9 cellular contexts compared by ENCODE assay signal in genomic region chr2:207869784-207870778, GRCh38.
A peak's percentile ranks its signal among the peaks of the same experiment; 100 is the strongest.
DNase-seq lines count a peak whose midpoint lies in the region; ATAC-seq and TF ChIP-seq lines count a peak whose summit lies in the region.
"Had no signal": no experiment of that assay in that cellular context is flagged by ENCODE, and none has a peak within 500 bp of the region (broad histone marks: within the 10 kb centered on the region; RNA-seq: fewer than 3 reads in every experiment).

No MANE protein-coding gene starts in this region.

- H3K4me3 ChIP-seq in NB4 (ENCODE audit: low read depth, low read length) = no peak overlapping the region

- DNase-seq in A172 (ENCODE audit: low spot score) (peak; percentile 86), NB4 (ENCODE audit: low read depth) (peak; percentile 62), fibroblast of peridontal ligament (ENCODE audit: extremely low read depth) (peak; percentile 92), G401 (ENCODE audit: low spot score) (no peak)
- DNase-seq in activated naive CD4-positive, alpha-beta T cell (lab: John Stamatoyannopoulos, UW) = no peak
- DNase-seq: activated T-cell treated with anti-CD3 and anti-CD28 coated beads, Interleukin-2, amount 50 U/mL, for 48 hours had no signal

- no peak for TF ChIP-seq POLR2A in NB4 (IDR thresholded peaks at IDR 0.05; ENCODE audit: extremely low read depth, insufficient read length)

- TF ChIP-seq CTCF in NB4 (IDR thresholded peaks at IDR 0.05; ENCODE audit: low read depth, low read length) = no peak

- in situ Hi-C loops in G401 (cut with HindIII; ENCODE audit: low sequenced_read_pairs) = no loop called here

- ATAC-seq in GM21423 (IDR thresholded peaks at IDR 0.05; ENCODE audit: unreplicated experiment) (peak; percentile 60), HG03139 (IDR thresholded peaks at IDR 0.05; ENCODE audit: unreplicated experiment) (no peak), GM19455 (IDR thresholded peaks at IDR 0.05; ENCODE audit: unreplicated experiment) (no peak)

Comparison
In these comparisons a context has a peak if more than half of its experiments do, and no peak if none do; other contexts are left out.
1. DNase-seq: peak in A172 (single experiment), NB4 (single experiment) and fibroblast of peridontal ligament (single experiment); none in G401 (single experiment) and activated naive CD4-positive, alpha-beta T cell (0 of 4).